In genomic region chr1:111141245-111141644, GRCh38 we compare ENCODE assay signal across 9 cellular contexts. TPM values are rescaled to one million over a fixed set of nuclear protein-coding genes. Genes with fewer than 3 reads are reported as not detected.
DNase-seq lines count a peak whose midpoint lies in the region; ATAC-seq, FAIRE-seq and TF ChIP-seq lines count a peak whose summit lies in the region.
"Had no signal": no experiment of that assay in that cellular context is flagged by ENCODE, and none has a peak within 500 bp of the region (broad histone marks: within the 10 kb centered on the region; RNA-seq: fewer than 3 reads in every experiment).

No MANE protein-coding gene starts in this region.

- peaks cover 29% of the 10 kb centered on the region for H4K20me1 ChIP-seq in astrocyte (ENCODE audit: insufficient read depth, low read length)

- intact Hi-C loops in right cardiac atrium (cut with DNase I) = no loop called here
- intact Hi-C loops in Right ventricle myocardium superior (cut with DNase I) = no loop called here
- intact Hi-C loops in uterus (cut with DNase I; ENCODE audit: low total_unique reads) = no loop called here
- intact Hi-C loops in pancreas (cut with DNase I) = no loop called here

- H3K9me3 Mint-ChIP-seq in astrocyte (ENCODE audit: unreplicated experiment) = no peaks in the 10 kb centered on the region
- no peaks in the 10 kb centered on the region for H3K9me3 Mint-ChIP-seq in memory B cell

- H3K27ac ChIP-seq in right cardiac atrium (ENCODE audit: low read length) (no peak overlapping the region), astrocyte (ENCODE audit: low read depth, low read length) (no peak overlapping the region), uterus (peak overlapping the region in 1 of 2 donors; percentile 89), pancreas (no peak overlapping the region)

- H3K27me3 Mint-ChIP-seq in astrocyte (ENCODE audit: low read depth, unreplicated experiment) (no peaks in the 10 kb centered on the region), memory B cell (no peaks in the 10 kb centered on the region)

- H3K36me3 Mint-ChIP-seq in astrocyte (ENCODE audit: low read depth, unreplicated experiment) (no peaks in the 10 kb centered on the region), memory B cell (peaks cover 15% of the 10 kb centered on the region)

- TF ChIP-seq POLR2A in uterus (IDR thresholded peaks at IDR 0.05) = no peak

- H3K9me3 ChIP-seq in right cardiac atrium (ENCODE audit: control insufficient read depth, low read length) = no peaks in the 10 kb centered on the region
- no peaks in the 10 kb centered on the region for H3K9me3 ChIP-seq in astrocyte (ENCODE audit: insufficient read depth, low read depth, low read length)
- H3K9me3 ChIP-seq in uterus = no peaks in the 10 kb centered on the region
- H3K9me3 ChIP-seq in pancreas = no peaks in the 10 kb centered on the region

- H3K4me1 Mint-ChIP-seq in astrocyte (ENCODE audit: low read depth, unreplicated experiment) = peaks cover 16% of the 10 kb centered on the region
- peaks cover 30% of the 10 kb centered on the region for H3K4me1 Mint-ChIP-seq in memory B cell

- peak overlapping the region; percentile 87 for H3K4me2 ChIP-seq in astrocyte (ENCODE audit: low read length)

- peak overlapping the region; percentile 47 for H3K27ac Mint-ChIP-seq in astrocyte (ENCODE audit: unreplicated experiment)
- H3K27ac Mint-ChIP-seq in memory B cell = peak overlapping the region; percentile 91

- TF ChIP-seq CTCF in astrocyte (IDR thresholded peaks at IDR 0.05; ENCODE audit: insufficient read depth, low read depth, low read length) (no peak), uterus (IDR thresholded peaks at IDR 0.05) (no peak), pancreas (IDR thresholded peaks at IDR 0.05) (no peak)

- no peaks in the 10 kb centered on the region for H3K4me1 ChIP-seq in right cardiac atrium (ENCODE audit: control insufficient read depth, insufficient read depth, low read length)
- peaks cover 13% of the 10 kb centered on the region for H3K4me1 ChIP-seq in astrocyte (ENCODE audit: insufficient read depth, low read length)
- H3K4me1 ChIP-seq in uterus = peaks cover 0 to 8% of the 10 kb centered on the region in 2 donors
- peaks cover 8 to 28% (median 23%) of the 10 kb centered on the region in 3 donors for H3K4me1 ChIP-seq in pancreas

- H3K36me3 ChIP-seq in astrocyte (ENCODE audit: insufficient read depth, low read length) = no peaks in the 10 kb centered on the region
- H3K36me3 ChIP-seq in uterus = no peaks in the 10 kb centered on the region
- H3K36me3 ChIP-seq in pancreas = no peaks in the 10 kb centered on the region

- DNase-seq in right cardiac atrium = no peak
- DNase-seq in Right ventricle myocardium superior = no peak
- no peak for DNase-seq in astrocyte (ENCODE audit: low read depth)
- DNase-seq in memory B cell (ENCODE audit: low spot score in 2 of 2) = no peak
- DNase-seq in uterus = no peak
- DNase-seq in 8988T = no peak
- no peak for DNase-seq in SKM-1 (lab: John Stamatoyannopoulos, UW; ENCODE audit: unreplicated experiment)
- DNase-seq in pancreas = no peak

- H3K4me3 ChIP-seq in right cardiac atrium (ENCODE audit: low read length) (peak overlapping the region; percentile 92), astrocyte (ENCODE audit: insufficient read depth, low read depth, low read length) (peak overlapping the region; percentile 98), uterus (peak overlapping the region; percentile 71 to 91), pancreas (peak overlapping the region in 1 of 4 donors; percentile 93)

- H3K4me3 Mint-ChIP-seq in astrocyte (ENCODE audit: unreplicated experiment) (peak overlapping the region; percentile 100), memory B cell (peak overlapping the region; percentile 98)

- FAIRE-seq in astrocyte (lab: Jason Lieb, UNC) = no peak
- no peak for FAIRE-seq in pancreas (lab: Jason Lieb, UNC)
- FAIRE-seq: frontal cortex had no signal

- H3K27me3 ChIP-seq in right cardiac atrium (ENCODE audit: control insufficient read depth, insufficient read depth) (no peaks in the 10 kb centered on the region), astrocyte (ENCODE audit: insufficient read depth, low read length) (no peaks in the 10 kb centered on the region), uterus (no peaks in the 10 kb centered on the region), pancreas (no peaks in the 10 kb centered on the region)

- WGBS in right cardiac atrium = 21% methylated on average over 2 of the region's 2 CpGs
- 6 to 12% methylated on average over 2 of the region's 2 CpGs for WGBS in pancreas, 2 donors

- peaks cover 75% of the 10 kb centered on the region for H3K79me2 ChIP-seq in astrocyte (ENCODE audit: insufficient read depth, low read length)

- H2AFZ ChIP-seq in astrocyte (ENCODE audit: low read depth, low read length) = no peak overlapping the region

- H3K9ac ChIP-seq in astrocyte (ENCODE audit: low read length) = peak overlapping the region; percentile 90

- ATAC-seq in right cardiac atrium = no peak
- ATAC-seq in Right ventricle myocardium superior (ENCODE audit: poor library complexity) = no peak
- no peak for ATAC-seq in memory B cell (ENCODE audit: low read depth)
- ATAC-seq in pancreas = no peak

RNA-seq across cellular contexts. Expression of gene CEPT1, which starts 1.2 kb away (rescaled TPM):
- total RNA-seq in right cardiac atrium = 10 to 100 TPM; 17.8 to 20.2 (median 18.7) TPM
- polyA plus RNA-seq in right cardiac atrium = 8.3 TPM
- total RNA-seq in Right ventricle myocardium superior = 11.6 TPM
- total RNA-seq in astrocyte = 24.9 and 26.9 TPM in 2 replicates
- 10 to 100 TPM; 12.6 to 82.3 (median 35.8) TPM for total RNA-seq in uterus
- total RNA-seq in pancreas = 10 to 100 TPM; 10.5 to 23.8 (median 13.5) TPM
- 10 to 100 TPM in 1 of 2 donors, 1 to 10 TPM in 1; 8.5 to 14.0 TPM for polyA plus RNA-seq in pancreas

RNA-seq across cellular contexts. Expression of gene DRAM2, which starts 1.4 kb away (rescaled TPM):
- total RNA-seq in right cardiac atrium (10 to 100 TPM; 37.9 to 48.7 (median 39.4) TPM), Right ventricle myocardium superior (38.6 TPM), astrocyte (33.9 and 38.7 TPM in 2 replicates), uterus (10 to 100 TPM in 3 of 4 donors, 1 to 10 TPM in 1; 8.8 to 39.9 (median 27.6) TPM), pancreas (10 to 100 TPM; 10.2 to 32.2 (median 16.7) TPM)
- polyA plus RNA-seq in right cardiac atrium (36.4 TPM), pancreas (10 to 100 TPM; 14.1 to 19.1 TPM)

RNA-seq across cellular contexts. Expression of gene DENND2D, which starts 59.2 kb away (rescaled TPM):
- total RNA-seq in right cardiac atrium (1 to 10 TPM; 2.1 to 4.5 (median 4.1) TPM), Right ventricle myocardium superior (3.0 TPM), astrocyte (0.18 TPM in 1 of 2 replicates, not detected in the other), uterus (10 to 100 TPM in 1 of 4 donors, 1 to 10 TPM in 3; 2.3 to 25.9 (median 8.0) TPM), pancreas (10 to 100 TPM in 5 of 6 donors, 1 to 10 TPM in 1; 8.0 to 30.4 (median 15.9) TPM)
- polyA plus RNA-seq in right cardiac atrium (2.1 TPM), pancreas (10 to 100 TPM; 21.1 to 27.7 TPM)
